8 cellular contexts compared by ENCODE assay signal in the genomic region with DNA sequence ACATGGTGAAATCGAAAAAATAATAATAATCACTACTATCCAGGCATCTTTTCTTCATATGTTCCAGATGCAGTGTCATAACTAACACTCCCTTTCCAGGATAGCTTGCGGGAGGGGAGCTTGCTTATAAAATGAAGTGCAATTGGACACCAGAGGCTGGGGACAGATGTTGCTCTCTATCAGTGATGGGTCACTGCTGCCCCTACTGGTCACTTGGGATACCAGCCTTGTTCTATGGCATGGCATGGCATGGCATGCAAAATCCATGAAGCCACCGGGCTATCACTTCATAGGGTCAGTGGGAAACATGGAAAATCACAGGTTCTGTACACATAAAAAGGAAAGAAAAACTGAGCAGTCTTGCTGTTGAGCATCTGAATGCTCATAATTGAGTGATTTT.
DNase-seq lines count a peak whose midpoint lies in the region; ATAC-seq and TF ChIP-seq lines count a peak whose summit lies in the region.

No MANE protein-coding gene starts in this region.

- no peaks in the 10 kb centered on the region for H4K20me1 ChIP-seq in PC-3 (ENCODE audit: low read length)

- H3K36me3 Mint-ChIP-seq in mesothelial cell of epicardium (no peaks in the 10 kb centered on the region), T-helper 17 cell (ENCODE audit: low read depth) (no peaks in the 10 kb centered on the region)

- H3K4me3 Mint-ChIP-seq in mesothelial cell of epicardium = no peak overlapping the region
- no peak overlapping the region for H3K4me3 Mint-ChIP-seq in T-helper 17 cell

- H3K27me3 ChIP-seq in heart left ventricle (peaks cover 0 to 4% (median 0%) of the 10 kb centered on the region in 9 donors), PC-3 (ENCODE audit: low read length) (no peaks in the 10 kb centered on the region), dorsolateral prefrontal cortex (peaks cover 0 to 45% (median 4%) of the 10 kb centered on the region in 45 donors)

- H3K4me3 ChIP-seq in heart left ventricle = no peak overlapping the region
- H3K4me3 ChIP-seq in HFF-Myc (replicated peaks; ENCODE audit: low read depth, low read length) = no peak overlapping the region
- no peak overlapping the region for H3K4me3 ChIP-seq in PC-3 (ENCODE audit: low read length)
- H3K4me3 ChIP-seq in dorsolateral prefrontal cortex = no peak overlapping the region
- H3K4me3 ChIP-seq in retinal pigment epithelial cell (ENCODE audit: low read length) = no peak overlapping the region

- TF ChIP-seq CTCF in heart left ventricle (IDR thresholded peaks at IDR 0.05) (peak in 7 of 12 donors; percentile 14 to 48 (median 31)), HFF-Myc (IDR thresholded peaks at IDR 0.05; ENCODE audit: low read depth, low read length, missing control alignments) (peak; percentile 67), PC-3 (conservative IDR thresholded peaks at IDR 0.05; ENCODE audit: low read depth, low read length) (peak; percentile 84), dorsolateral prefrontal cortex (IDR thresholded peaks at IDR 0.05 in 54 of 56, conservative IDR thresholded peaks at IDR 0.05 in 2 of 56; ENCODE audit: low read depth in 1 of 56, partially characterized antibody in 56 of 56) (peak in 39 of 56 donors; percentile 8 to 54 (median 35)), retinal pigment epithelial cell (conservative IDR thresholded peaks at IDR 0.05; ENCODE audit: low read depth, low read length) (peak; percentile 64), mesothelial cell of epicardium (IDR thresholded peaks at IDR 0.05; ENCODE audit: unreplicated experiment) (no peak)

- H3K4me2 ChIP-seq in PC-3 (ENCODE audit: low read length) = no peak overlapping the region

- peaks cover 28% of the 10 kb centered on the region for H3K9me3 Mint-ChIP-seq in mesothelial cell of epicardium

- no peaks in the 10 kb centered on the region for H3F3A ChIP-seq in PC-3 (ENCODE audit: low read length, unreplicated experiment)

- ATAC-seq in heart left ventricle = no peak
- no peak for ATAC-seq in left ventricle myocardium superior
- ATAC-seq in PC-3 = peak; percentile 85
- ATAC-seq in T-helper 17 cell = no peak

- H3K9ac ChIP-seq in PC-3 (ENCODE audit: low read length) = no peak overlapping the region

- H3K9me3 ChIP-seq in heart left ventricle (no peaks in the 10 kb centered on the region), PC-3 (ENCODE audit: low read length) (no peaks in the 10 kb centered on the region), T-helper 17 cell (ENCODE audit: control insufficient read depth, low read length, poor library complexity, severe bottlenecking) (no peaks in the 10 kb centered on the region)

- no peak for DNase-seq in heart left ventricle
- DNase-seq in left ventricle myocardium superior = no peak
- peak; percentile 15 for DNase-seq in HFF-Myc (ENCODE audit: extremely low read depth, low read depth)
- peak; percentile 69 for DNase-seq in PC-3
- DNase-seq in dorsolateral prefrontal cortex = peak in 1 of 10 donors; percentile 27
- DNase-seq in retinal pigment epithelial cell (ENCODE audit: low read depth) = no peak
- no peak for DNase-seq in mesothelial cell of epicardium (ENCODE audit: low spot score in 2 of 2, unreplicated experiment in 2 of 2)
- no peak for DNase-seq in T-helper 17 cell

- intact Hi-C loops in heart left ventricle (cut with DNase I) = no loop called here
- intact Hi-C loops in left ventricle myocardium superior (cut with micrococcal nuclease) = no loop called here
- intact Hi-C loops in PC-3 (cut with micrococcal nuclease) = no loop called here
- intact Hi-C loops in dorsolateral prefrontal cortex (cut with DNase I) = no loop called here

- H3K27ac ChIP-seq in heart left ventricle = no peak overlapping the region
- peak overlapping the region; percentile 32; the same call in 1 of the 2 replicates for H3K27ac ChIP-seq in PC-3 (ENCODE audit: low read length)
- H3K27ac ChIP-seq in dorsolateral prefrontal cortex = no peak overlapping the region

- no peaks in the 10 kb centered on the region for H3K4me1 Mint-ChIP-seq in mesothelial cell of epicardium
- H3K4me1 Mint-ChIP-seq in T-helper 17 cell = no peaks in the 10 kb centered on the region

- no peaks in the 10 kb centered on the region for H3K79me2 ChIP-seq in PC-3 (ENCODE audit: low read length)

- H3K27me3 Mint-ChIP-seq in mesothelial cell of epicardium (ENCODE audit: low read depth) = no peaks in the 10 kb centered on the region
- no peaks in the 10 kb centered on the region for H3K27me3 Mint-ChIP-seq in T-helper 17 cell

- no TSS peak for BruUV-seq in PC-3 (replicated peaks; lab: Mats Ljungman, UMichigan)

- WGBS in heart left ventricle, 4 donors = 63 to 71% (median 66%) methylated on average over 3 of the region's 3 CpGs

- no peaks in the 10 kb centered on the region for H3K4me1 ChIP-seq in heart left ventricle
- H3K4me1 ChIP-seq in PC-3 (ENCODE audit: insufficient read depth, low read length) = peaks cover 10% of the 10 kb centered on the region; the same call in 1 of the 2 replicates

- H3K27ac Mint-ChIP-seq in mesothelial cell of epicardium = no peak overlapping the region
- no peak overlapping the region for H3K27ac Mint-ChIP-seq in T-helper 17 cell

- H3K36me3 ChIP-seq in heart left ventricle (no peaks in the 10 kb centered on the region), PC-3 (ENCODE audit: low read depth, low read length) (no peaks in the 10 kb centered on the region)

- POLR2A ChIA-PET in PC-3 (lab: Charles Lee; ENCODE audit: unreplicated experiment) = interaction anchor here (0.6 kb wide), 1 partner anchor 247 kb away, joined by 4 read pairs; no protein-coding TSS in a partner anchor

- no peak for TF ChIP-seq POLR2A in heart left ventricle (IDR thresholded peaks at IDR 0.05)

- CTCF ChIA-PET in PC-3 (lab: Charles Lee) = interaction anchor here (0.6 kb wide), 2 partner anchors 496 to 759 kb away, joined by 4 read pairs; no protein-coding TSS in a partner anchor

- no peak overlapping the region for H2AFZ ChIP-seq in PC-3 (ENCODE audit: low read length)

- H3K9me2 ChIP-seq in PC-3 (replicated peaks; ENCODE audit: low read length) = no peaks in the 10 kb centered on the region

Comparison
In these comparisons a context has a peak if more than half of its experiments do, and no peak if none do; other contexts are left out.
1. DNase-seq: peak in HFF-Myc (single experiment) and PC-3 (single experiment); none in heart left ventricle (0 of 5), left ventricle myocardium superior (single experiment), retinal pigment epithelial cell (single experiment), mesothelial cell of epicardium (0 of 2) and T-helper 17 cell (0 of 3).